ENCODE assay signal across 15 cellular contexts in genomic region chr6:158599635-158600034, GRCh38. TPM values are rescaled to one million over a fixed set of nuclear protein-coding genes. Genes with fewer than 3 reads are reported as not detected.
DNase-seq lines count a peak whose midpoint lies in the region; TF ChIP-seq lines count a peak whose summit lies in the region.
"Had no signal": no experiment of that assay in that cellular context is flagged by ENCODE, and none has a peak within 500 bp of the region (broad histone marks: within the 10 kb centered on the region; RNA-seq: fewer than 3 reads in every experiment).

No MANE protein-coding gene starts in this region.

- no peaks in the 10 kb centered on the region for H3K4me1 ChIP-seq in H9 (ENCODE audit: insufficient read depth, low read length)

- 0 out of 2 replicates have a peak, but pooled peaks cover 2% of the 10 kb centered on the region for H3K79me2 ChIP-seq in H9 (ENCODE audit: insufficient read depth, low read length)

- H3K27ac ChIP-seq in H9 (ENCODE audit: insufficient read length, low read depth, low read length) = no peak overlapping the region
- H3K27ac ChIP-seq: HL-60 had no signal

- H3K23me2 ChIP-seq in H9 (ENCODE audit: insufficient read length, low read depth, low read length, poor library complexity, severe bottlenecking) = no peaks in the 10 kb centered on the region

- no peak overlapping the region for H3K23ac ChIP-seq in H9 (ENCODE audit: insufficient read length, low read depth, low read length)

- TF ChIP-seq POLR2A in erythroblast (IDR thresholded peaks at IDR 0.05; ENCODE audit: low read length) = no peak

- H3K4me1 Mint-ChIP-seq in H9 (no peaks in the 10 kb centered on the region; a peak in 1 of 4 replicates), type B pancreatic cell (ENCODE audit: unreplicated experiment) (no peaks in the 10 kb centered on the region)

- no peak overlapping the region for H3K4me3 Mint-ChIP-seq in H9
- H3K4me3 Mint-ChIP-seq in type B pancreatic cell = no peak overlapping the region
- H3K4me3 Mint-ChIP-seq: B cell; CD4-positive, alpha-beta T cell; HFFc6 had no signal

- H2AK5ac ChIP-seq in H9 (ENCODE audit: insufficient read length, low read length) = no peak overlapping the region

- H3K27ac Mint-ChIP-seq in H9 = peak overlapping the region in 2 of 3 experiments; percentile 53 to 75; a peak in 1 of 7 replicates
- H3K27ac Mint-ChIP-seq in type B pancreatic cell = no peak overlapping the region
- H3K27ac Mint-ChIP-seq: B cell; CD4-positive, alpha-beta T cell; HFFc6 had no signal

- H3K27me3 ChIP-seq in H9 (ENCODE audit: insufficient read depth, low read length) = no peaks in the 10 kb centered on the region

- no peak overlapping the region for H2BK20ac ChIP-seq in H9 (ENCODE audit: low read depth, low read length, poor library complexity, severe bottlenecking)

- H3K9me3 Mint-ChIP-seq in H9 (no peaks in the 10 kb centered on the region), type B pancreatic cell (no peaks in the 10 kb centered on the region)
- H3K9me3 Mint-ChIP-seq: CD4-positive, alpha-beta T cell; HFFc6 had no signal

- no peak overlapping the region for H3K4ac ChIP-seq in H9 (ENCODE audit: low read depth, low read length)

- no peak overlapping the region for H2BK5ac ChIP-seq in H9 (ENCODE audit: insufficient read length, low read length)

- H3K9me3 ChIP-seq in H9 (ENCODE audit: control insufficient read depth, low read depth, low read length) = no peaks in the 10 kb centered on the region

- H4K91ac ChIP-seq in H9 (ENCODE audit: insufficient read length, low read depth, low read length) = no peak overlapping the region

- H3K36me3 Mint-ChIP-seq in H9 (ENCODE audit: insufficient read depth in 1 of 3, low read depth in 3 of 3) = peaks cover 10 to 67% (median 56%) of the 10 kb centered on the region in 3 experiments; a peak in 6 of 7 replicates
- H3K36me3 Mint-ChIP-seq in type B pancreatic cell = peaks cover 16% of the 10 kb centered on the region

- H3K56ac ChIP-seq in H9 (ENCODE audit: insufficient read length, low read depth, low read length) = no peak overlapping the region

- peak; percentile 67 for DNase-seq in G401 (ENCODE audit: low spot score)
- DNase-seq in H9 = no peak
- DNase-seq in cerebellar cortex (ENCODE audit: low spot score) = peak; percentile 63
- peak; percentile 11 for DNase-seq in retina
- DNase-seq in glomerular visceral epithelial cell (ENCODE audit: extremely low spot score) = no peak
- no peak for DNase-seq in type B pancreatic cell (ENCODE audit: extremely low spot score, unreplicated experiment)
- DNase-seq in erythroblast (lab: John Stamatoyannopoulos, UW) = no peak
- DNase-seq: C1 segment of cervical spinal cord; Calu3; CD4-positive, alpha-beta T cell; DMS 273 treated with DMSO at 0.1 percent for 48 hours; HCEC 1CT; HFFc6 had no signal

- no peak overlapping the region for H3K4me2 ChIP-seq in H9 (ENCODE audit: insufficient read depth, insufficient read length, low read length)

- H3K18ac ChIP-seq in H9 (ENCODE audit: insufficient read length, low read depth, low read length) = no peak overlapping the region

- in situ Hi-C loops in G401 (cut with HindIII; ENCODE audit: low sequenced_read_pairs) = no loop called here

- H4K20me1 ChIP-seq in H9 (ENCODE audit: control insufficient read depth, insufficient read depth, insufficient read length) = no peaks in the 10 kb centered on the region

- no peaks in the 10 kb centered on the region for H3K79me1 ChIP-seq in H9 (ENCODE audit: insufficient read depth, low read depth, low read length, poor library complexity, severe bottlenecking)

- H2BK120ac ChIP-seq in H9 (ENCODE audit: low read depth, low read length, poor library complexity, severe bottlenecking) = no peak overlapping the region

- no peak overlapping the region for H2BK12ac ChIP-seq in H9 (ENCODE audit: insufficient read length, low read depth, low read length)

- H3K14ac ChIP-seq in H9 (ENCODE audit: insufficient read depth, low read length) = no peak overlapping the region; the same call in 1 of the 2 replicates

- H3K9ac ChIP-seq in H9 (ENCODE audit: extremely low read depth, insufficient read length, low read length) = no peak overlapping the region

- WGBS in H9 (ENCODE audit: extremely low coverage, insufficient read length, low lambda C conversion rate) = no CpG with 5 or more reads among the region's 18 CpGs

- no peak overlapping the region for H2BK15ac ChIP-seq in H9 (ENCODE audit: low read depth, low read length)

- TF ChIP-seq CTCF in H9 (conservative IDR thresholded peaks at IDR 0.05) = no peak
- no peak for TF ChIP-seq CTCF in type B pancreatic cell (conservative IDR thresholded peaks at IDR 0.05)

- H3K27me3 Mint-ChIP-seq in H9 (ENCODE audit: low read depth) (no peaks in the 10 kb centered on the region), type B pancreatic cell (no peaks in the 10 kb centered on the region)
- H3K27me3 Mint-ChIP-seq: B cell; CD4-positive, alpha-beta T cell had no signal

- no peak overlapping the region for H4K5ac ChIP-seq in H9 (ENCODE audit: insufficient read length, low read depth, low read length)

- H2AFZ ChIP-seq in H9 (ENCODE audit: low read length) = no peak overlapping the region

- H3T11ph ChIP-seq in H9 (ENCODE audit: low read length) = no peak overlapping the region

- H4K8ac ChIP-seq in H9 (replicated peaks; ENCODE audit: insufficient read length, low read depth, low read length) = no peak overlapping the region

RNA-seq across cellular contexts. Expression of gene TMEM181, which starts 39.7 kb away (rescaled TPM):
- 21.4 and 32.8 TPM in 2 replicates for total RNA-seq in G401 (2014; rRNA removed; shearing (Covaris generic))
- total RNA-seq in H9 (2021) (23.7 and 24.4 TPM in 2 replicates), type B pancreatic cell (ENCODE audit: low replicate concordance) (26.3 and 26.5 TPM in 2 replicates)

RNA-seq across cellular contexts. Expression of gene DYNLT1, which starts 44.9 kb away (rescaled TPM):
- 97.6 and 102 TPM in 2 replicates for total RNA-seq in G401 (2014; rRNA removed; shearing (Covaris generic))
- 105 and 117 TPM in 2 replicates for total RNA-seq in H9 (2021)
- total RNA-seq in type B pancreatic cell (ENCODE audit: low replicate concordance) = 138 and 149 TPM in 2 replicates

RNA-seq across cellular contexts. Expression of gene SYTL3, which starts 50.2 kb away (rescaled TPM):
- total RNA-seq in G401 (2014; rRNA removed; shearing (Covaris generic)) = 3.1 TPM in 1 of 2 replicates, not detected in the other
- total RNA-seq in H9 (2021) (0.09 and 0.20 TPM in 2 replicates), type B pancreatic cell (ENCODE audit: low replicate concordance) (2.2 and 2.8 TPM in 2 replicates)

Comparison
In these comparisons a context has a peak if more than half of its experiments do, and no peak if none do; other contexts are left out.
1. DNase-seq: peak in G401 (single experiment), cerebellar cortex (single experiment) and retina (single experiment); none in H9 (single experiment), glomerular visceral epithelial cell (single experiment), type B pancreatic cell (single experiment) and erythroblast (0 of 2).